In genomic region chrX:21798677-21799219, GRCh38 we compare ENCODE assay signal across 1 cellular context.
TF ChIP-seq lines count a peak whose summit lies in the region.

No MANE protein-coding gene starts in this region.

TF ChIP-seq in K562, 482 proteins besides CTCF, POLR2A, EP300 and RAD21 (continued from another document):
- peak; percentile 38; the same call in 1 of the 2 replicates for TF ChIP-seq FOSL1 (tag; conservative IDR thresholded peaks at IDR 0.05)
